In the genomic region with DNA sequence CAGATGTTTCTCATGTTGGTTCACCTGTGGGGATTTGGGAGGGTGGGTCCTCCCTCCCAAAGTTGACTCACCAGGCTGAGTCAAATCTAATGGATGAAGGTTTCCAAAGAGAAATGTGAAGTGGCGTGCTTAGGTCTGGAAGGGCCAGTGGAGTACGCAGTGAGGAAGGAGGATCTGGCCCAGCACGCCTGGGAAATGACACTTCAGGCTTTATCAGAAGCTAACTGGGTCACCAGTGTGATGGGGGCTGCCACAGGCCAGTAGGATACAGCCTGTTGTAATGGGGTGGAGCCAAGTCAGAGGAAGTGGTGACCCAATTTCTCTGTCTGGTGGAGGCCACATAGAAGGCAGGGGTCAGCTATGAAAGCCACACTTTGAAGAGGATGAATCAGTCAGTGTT, we compare ENCODE assay signal across 2 cellular contexts.
TF ChIP-seq lines count a peak whose summit lies in the region.

No MANE protein-coding gene starts in this region.

TF ChIP-seq in K562, 482 proteins besides CTCF, POLR2A, EP300 and RAD21 (continued from another document):
- TF ChIP-seq ZNF696 (CRISPR knock-in tag; conservative IDR thresholded peaks at IDR 0.05): no peak
- TF ChIP-seq, protein P1, sequence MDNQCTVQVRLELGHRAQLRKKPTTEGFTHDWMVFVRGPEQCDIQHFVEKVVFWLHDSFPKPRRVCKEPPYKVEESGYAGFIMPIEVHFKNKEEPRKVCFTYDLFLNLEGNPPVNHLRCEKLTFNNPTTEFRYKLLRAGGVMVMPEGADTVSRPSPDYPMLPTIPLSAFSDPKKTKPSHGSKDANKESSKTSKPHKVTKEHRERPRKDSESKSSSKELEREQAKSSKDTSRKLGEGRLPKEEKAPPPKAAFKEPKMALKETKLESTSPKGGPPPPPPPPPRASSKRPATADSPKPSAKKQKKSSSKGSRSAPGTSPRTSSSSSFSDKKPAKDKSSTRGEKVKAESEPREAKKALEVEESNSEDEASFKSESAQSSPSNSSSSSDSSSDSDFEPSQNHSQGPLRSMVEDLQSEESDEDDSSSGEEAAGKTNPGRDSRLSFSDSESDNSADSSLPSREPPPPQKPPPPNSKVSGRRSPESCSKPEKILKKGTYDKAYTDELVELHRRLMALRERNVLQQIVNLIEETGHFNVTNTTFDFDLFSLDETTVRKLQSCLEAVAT (IDR thresholded peaks at IDR 0.05): no peak
- no peak for TF ChIP-seq ZNF707 (CRISPR knock-in tag; conservative IDR thresholded peaks at IDR 0.05)
- no peak for TF ChIP-seq ZNF561 (CRISPR knock-in tag; conservative IDR thresholded peaks at IDR 0.05)
- TF ChIP-seq MAFK (IDR thresholded peaks at IDR 0.05; ENCODE audit: low read length): no peak
- no peak for TF ChIP-seq SMAD1 (IDR thresholded peaks at IDR 0.05; ENCODE audit: low read depth, low read length, partially characterized antibody)
- TF ChIP-seq ZNF778 (CRISPR knock-in tag; IDR thresholded peaks at IDR 0.05): no peak
- no peak for TF ChIP-seq KLF1 (tag; IDR thresholded peaks at IDR 0.05)
- no peak for TF ChIP-seq SREBF2 (CRISPR knock-in tag; IDR thresholded peaks at IDR 0.05)
- TF ChIP-seq ZNF282 (CRISPR knock-in tag; IDR thresholded peaks at IDR 0.05): no peak
- TF ChIP-seq, protein P2, sequence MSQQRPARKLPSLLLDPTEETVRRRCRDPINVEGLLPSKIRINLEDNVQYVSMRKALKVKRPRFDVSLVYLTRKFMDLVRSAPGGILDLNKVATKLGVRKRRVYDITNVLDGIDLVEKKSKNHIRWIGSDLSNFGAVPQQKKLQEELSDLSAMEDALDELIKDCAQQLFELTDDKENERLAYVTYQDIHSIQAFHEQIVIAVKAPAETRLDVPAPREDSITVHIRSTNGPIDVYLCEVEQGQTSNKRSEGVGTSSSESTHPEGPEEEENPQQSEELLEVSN (IDR thresholded peaks at IDR 0.05; ENCODE audit: borderline replicate concordance in 1 of 2, extremely low read depth in 1 of 2, insufficient read depth in 1 of 2, insufficient read length in 1 of 2, low read depth in 1 of 2, low read length in 1 of 2, poor library complexity in 1 of 2, severe bottlenecking in 1 of 2): no peak
- no peak for TF ChIP-seq SP1 (CRISPR knock-in tag; IDR thresholded peaks at IDR 0.05)
- TF ChIP-seq, protein P3, sequence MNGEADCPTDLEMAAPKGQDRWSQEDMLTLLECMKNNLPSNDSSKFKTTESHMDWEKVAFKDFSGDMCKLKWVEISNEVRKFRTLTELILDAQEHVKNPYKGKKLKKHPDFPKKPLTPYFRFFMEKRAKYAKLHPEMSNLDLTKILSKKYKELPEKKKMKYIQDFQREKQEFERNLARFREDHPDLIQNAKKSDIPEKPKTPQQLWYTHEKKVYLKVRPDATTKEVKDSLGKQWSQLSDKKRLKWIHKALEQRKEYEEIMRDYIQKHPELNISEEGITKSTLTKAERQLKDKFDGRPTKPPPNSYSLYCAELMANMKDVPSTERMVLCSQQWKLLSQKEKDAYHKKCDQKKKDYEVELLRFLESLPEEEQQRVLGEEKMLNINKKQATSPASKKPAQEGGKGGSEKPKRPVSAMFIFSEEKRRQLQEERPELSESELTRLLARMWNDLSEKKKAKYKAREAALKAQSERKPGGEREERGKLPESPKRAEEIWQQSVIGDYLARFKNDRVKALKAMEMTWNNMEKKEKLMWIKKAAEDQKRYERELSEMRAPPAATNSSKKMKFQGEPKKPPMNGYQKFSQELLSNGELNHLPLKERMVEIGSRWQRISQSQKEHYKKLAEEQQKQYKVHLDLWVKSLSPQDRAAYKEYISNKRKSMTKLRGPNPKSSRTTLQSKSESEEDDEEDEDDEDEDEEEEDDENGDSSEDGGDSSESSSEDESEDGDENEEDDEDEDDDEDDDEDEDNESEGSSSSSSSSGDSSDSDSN (IDR thresholded peaks at IDR 0.05; ENCODE audit: borderline replicate concordance in 1 of 2, low read depth in 2 of 2, low read length in 2 of 2): no peak
- TF ChIP-seq, protein P4, sequence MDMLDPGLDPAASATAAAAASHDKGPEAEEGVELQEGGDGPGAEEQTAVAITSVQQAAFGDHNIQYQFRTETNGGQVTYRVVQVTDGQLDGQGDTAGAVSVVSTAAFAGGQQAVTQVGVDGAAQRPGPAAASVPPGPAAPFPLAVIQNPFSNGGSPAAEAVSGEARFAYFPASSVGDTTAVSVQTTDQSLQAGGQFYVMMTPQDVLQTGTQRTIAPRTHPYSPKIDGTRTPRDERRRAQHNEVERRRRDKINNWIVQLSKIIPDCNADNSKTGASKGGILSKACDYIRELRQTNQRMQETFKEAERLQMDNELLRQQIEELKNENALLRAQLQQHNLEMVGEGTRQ (CRISPR knock-in tag; IDR thresholded peaks at IDR 0.05): no peak

TF ChIP-seq in GM23338, 12 proteins besides CTCF, POLR2A, EP300 and RAD21 (continued from another document):
- no peak for TF ChIP-seq JUNB (IDR thresholded peaks at IDR 0.05; ENCODE audit: unreplicated experiment)
- no peak for TF ChIP-seq STAT1 (IDR thresholded peaks at IDR 0.05; ENCODE audit: unreplicated experiment)
- no peak for TF ChIP-seq POLR2AphosphoS5 (IDR thresholded peaks at IDR 0.05; ENCODE audit: low read depth)
- TF ChIP-seq, protein P5, sequence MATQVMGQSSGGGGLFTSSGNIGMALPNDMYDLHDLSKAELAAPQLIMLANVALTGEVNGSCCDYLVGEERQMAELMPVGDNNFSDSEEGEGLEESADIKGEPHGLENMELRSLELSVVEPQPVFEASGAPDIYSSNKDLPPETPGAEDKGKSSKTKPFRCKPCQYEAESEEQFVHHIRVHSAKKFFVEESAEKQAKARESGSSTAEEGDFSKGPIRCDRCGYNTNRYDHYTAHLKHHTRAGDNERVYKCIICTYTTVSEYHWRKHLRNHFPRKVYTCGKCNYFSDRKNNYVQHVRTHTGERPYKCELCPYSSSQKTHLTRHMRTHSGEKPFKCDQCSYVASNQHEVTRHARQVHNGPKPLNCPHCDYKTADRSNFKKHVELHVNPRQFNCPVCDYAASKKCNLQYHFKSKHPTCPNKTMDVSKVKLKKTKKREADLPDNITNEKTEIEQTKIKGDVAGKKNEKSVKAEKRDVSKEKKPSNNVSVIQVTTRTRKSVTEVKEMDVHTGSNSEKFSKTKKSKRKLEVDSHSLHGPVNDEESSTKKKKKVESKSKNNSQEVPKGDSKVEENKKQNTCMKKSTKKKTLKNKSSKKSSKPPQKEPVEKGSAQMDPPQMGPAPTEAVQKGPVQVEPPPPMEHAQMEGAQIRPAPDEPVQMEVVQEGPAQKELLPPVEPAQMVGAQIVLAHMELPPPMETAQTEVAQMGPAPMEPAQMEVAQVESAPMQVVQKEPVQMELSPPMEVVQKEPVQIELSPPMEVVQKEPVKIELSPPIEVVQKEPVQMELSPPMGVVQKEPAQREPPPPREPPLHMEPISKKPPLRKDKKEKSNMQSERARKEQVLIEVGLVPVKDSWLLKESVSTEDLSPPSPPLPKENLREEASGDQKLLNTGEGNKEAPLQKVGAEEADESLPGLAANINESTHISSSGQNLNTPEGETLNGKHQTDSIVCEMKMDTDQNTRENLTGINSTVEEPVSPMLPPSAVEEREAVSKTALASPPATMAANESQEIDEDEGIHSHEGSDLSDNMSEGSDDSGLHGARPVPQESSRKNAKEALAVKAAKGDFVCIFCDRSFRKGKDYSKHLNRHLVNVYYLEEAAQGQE (IDR thresholded peaks at IDR 0.05; ENCODE audit: unreplicated experiment): no peak
- TF ChIP-seq CREB1 (CRISPR knock-in tag; IDR thresholded peaks at IDR 0.05; ENCODE audit: low read depth): no peak
- TF ChIP-seq ZNF114 (CRISPR knock-in tag; IDR thresholded peaks at IDR 0.05): no peak
- no peak for TF ChIP-seq EZH2 (IDR thresholded peaks at IDR 0.05; ENCODE audit: low read depth, unreplicated experiment)
- no peak for TF ChIP-seq EZH2phosphoT487 (IDR thresholded peaks at IDR 0.05; ENCODE audit: unreplicated experiment)
- TF ChIP-seq, protein P6, sequence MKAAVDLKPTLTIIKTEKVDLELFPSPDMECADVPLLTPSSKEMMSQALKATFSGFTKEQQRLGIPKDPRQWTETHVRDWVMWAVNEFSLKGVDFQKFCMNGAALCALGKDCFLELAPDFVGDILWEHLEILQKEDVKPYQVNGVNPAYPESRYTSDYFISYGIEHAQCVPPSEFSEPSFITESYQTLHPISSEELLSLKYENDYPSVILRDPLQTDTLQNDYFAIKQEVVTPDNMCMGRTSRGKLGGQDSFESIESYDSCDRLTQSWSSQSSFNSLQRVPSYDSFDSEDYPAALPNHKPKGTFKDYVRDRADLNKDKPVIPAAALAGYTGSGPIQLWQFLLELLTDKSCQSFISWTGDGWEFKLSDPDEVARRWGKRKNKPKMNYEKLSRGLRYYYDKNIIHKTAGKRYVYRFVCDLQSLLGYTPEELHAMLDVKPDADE (IDR thresholded peaks at IDR 0.05): no peak
- TF ChIP-seq ZNF331 (CRISPR knock-in tag; IDR thresholded peaks at IDR 0.05; ENCODE audit: low read depth): no peak
- TF ChIP-seq, protein P7, sequence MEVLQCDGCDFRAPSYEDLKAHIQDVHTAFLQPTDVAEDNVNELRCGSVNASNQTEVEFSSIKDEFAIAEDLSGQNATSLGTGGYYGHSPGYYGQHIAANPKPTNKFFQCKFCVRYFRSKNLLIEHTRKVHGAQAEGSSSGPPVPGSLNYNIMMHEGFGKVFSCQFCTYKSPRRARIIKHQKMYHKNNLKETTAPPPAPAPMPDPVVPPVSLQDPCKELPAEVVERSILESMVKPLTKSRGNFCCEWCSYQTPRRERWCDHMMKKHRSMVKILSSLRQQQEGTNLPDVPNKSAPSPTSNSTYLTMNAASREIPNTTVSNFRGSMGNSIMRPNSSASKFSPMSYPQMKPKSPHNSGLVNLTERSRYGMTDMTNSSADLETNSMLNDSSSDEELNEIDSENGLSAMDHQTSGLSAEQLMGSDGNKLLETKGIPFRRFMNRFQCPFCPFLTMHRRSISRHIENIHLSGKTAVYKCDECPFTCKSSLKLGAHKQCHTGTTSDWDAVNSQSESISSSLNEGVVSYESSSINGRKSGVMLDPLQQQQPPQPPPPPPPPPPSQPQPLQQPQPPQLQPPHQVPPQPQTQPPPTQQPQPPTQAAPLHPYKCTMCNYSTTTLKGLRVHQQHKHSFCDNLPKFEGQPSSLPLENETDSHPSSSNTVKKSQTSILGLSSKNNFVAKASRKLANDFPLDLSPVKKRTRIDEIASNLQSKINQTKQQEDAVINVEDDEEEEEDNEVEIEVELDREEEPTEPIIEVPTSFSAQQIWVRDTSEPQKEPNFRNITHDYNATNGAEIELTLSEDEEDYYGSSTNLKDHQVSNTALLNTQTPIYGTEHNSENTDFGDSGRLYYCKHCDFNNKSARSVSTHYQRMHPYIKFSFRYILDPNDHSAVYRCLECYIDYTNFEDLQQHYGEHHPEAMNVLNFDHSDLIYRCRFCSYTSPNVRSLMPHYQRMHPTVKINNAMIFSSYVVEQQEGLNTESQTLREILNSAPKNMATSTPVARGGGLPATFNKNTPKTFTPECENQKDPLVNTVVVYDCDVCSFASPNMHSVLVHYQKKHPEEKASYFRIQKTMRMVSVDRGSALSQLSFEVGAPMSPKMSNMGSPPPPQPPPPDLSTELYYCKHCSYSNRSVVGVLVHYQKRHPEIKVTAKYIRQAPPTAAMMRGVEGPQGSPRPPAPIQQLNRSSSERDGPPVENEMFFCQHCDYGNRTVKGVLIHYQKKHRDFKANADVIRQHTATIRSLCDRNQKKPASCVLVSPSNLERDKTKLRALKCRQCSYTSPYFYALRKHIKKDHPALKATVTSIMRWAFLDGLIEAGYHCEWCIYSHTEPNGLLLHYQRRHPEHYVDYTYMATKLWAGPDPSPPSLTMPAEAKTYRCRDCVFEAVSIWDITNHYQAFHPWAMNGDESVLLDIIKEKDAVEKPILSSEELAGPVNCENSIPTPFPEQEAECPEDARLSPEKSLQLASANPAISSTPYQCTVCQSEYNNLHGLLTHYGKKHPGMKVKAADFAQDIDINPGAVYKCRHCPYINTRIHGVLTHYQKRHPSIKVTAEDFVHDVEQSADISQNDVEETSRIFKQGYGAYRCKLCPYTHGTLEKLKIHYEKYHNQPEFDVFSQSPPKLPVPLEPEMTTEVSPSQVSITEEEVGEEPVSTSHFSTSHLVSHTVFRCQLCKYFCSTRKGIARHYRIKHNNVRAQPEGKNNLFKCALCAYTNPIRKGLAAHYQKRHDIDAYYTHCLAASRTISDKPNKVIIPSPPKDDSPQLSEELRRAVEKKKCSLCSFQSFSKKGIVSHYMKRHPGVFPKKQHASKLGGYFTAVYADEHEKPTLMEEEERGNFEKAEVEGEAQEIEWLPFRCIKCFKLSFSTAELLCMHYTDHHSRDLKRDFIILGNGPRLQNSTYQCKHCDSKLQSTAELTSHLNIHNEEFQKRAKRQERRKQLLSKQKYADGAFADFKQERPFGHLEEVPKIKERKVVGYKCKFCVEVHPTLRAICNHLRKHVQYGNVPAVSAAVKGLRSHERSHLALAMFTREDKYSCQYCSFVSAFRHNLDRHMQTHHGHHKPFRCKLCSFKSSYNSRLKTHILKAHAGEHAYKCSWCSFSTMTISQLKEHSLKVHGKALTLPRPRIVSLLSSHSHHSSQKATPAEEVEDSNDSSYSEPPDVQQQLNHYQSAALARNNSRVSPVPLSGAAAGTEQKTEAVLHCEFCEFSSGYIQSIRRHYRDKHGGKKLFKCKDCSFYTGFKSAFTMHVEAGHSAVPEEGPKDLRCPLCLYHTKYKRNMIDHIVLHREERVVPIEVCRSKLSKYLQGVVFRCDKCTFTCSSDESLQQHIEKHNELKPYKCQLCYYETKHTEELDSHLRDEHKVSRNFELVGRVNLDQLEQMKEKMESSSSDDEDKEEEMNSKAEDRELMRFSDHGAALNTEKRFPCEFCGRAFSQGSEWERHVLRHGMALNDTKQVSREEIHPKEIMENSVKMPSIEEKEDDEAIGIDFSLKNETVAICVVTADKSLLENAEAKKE (CRISPR knock-in tag; IDR thresholded peaks at IDR 0.05): no peak
